In the genomic region with DNA sequence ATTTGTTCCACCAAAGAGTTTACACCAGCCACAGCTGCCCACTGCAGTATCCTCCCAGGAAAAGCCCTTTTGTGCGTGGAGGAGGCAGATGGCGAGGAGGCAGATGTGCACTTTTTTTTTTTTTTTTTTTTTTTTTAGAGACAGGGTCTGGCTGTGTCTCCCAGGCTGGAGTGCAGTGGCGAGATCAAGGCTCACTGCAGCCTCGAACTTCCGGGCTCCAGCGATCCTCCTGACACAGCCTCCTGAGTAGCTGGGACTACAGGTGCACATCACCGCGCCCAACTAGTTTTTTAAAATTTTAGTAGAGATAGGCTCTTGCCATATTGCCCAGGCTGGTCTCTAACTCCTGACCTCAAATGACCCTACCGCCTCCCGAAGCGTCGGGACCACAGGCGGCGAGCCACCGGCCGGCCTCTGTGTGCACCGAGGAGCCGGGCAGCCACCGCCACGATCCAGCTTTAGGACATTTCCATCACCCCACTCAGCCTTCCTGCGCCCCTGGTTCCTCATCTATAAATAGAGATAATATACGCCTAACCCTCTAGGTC, we compare ENCODE assay signal across 8 cellular contexts. TPM values are rescaled to one million over a fixed set of nuclear protein-coding genes. Genes with fewer than 3 reads are reported as not detected.
DNase-seq lines count a peak whose midpoint lies in the region; ATAC-seq, FAIRE-seq and TF ChIP-seq lines count a peak whose summit lies in the region.

No MANE protein-coding gene starts in this region.

- intact Hi-C loops in heart left ventricle (cut with DNase I), result loop anchor here in 3 of 10 donors (2.0 to 10.0 kb wide), 5 partner anchors 18 to 236 kb away; a partner anchor contains a TSS

- H3K4me3 ChIP-seq in heart left ventricle, result peak overlapping the region; percentile 74 to 94 (median 86)
- H3K4me3 ChIP-seq in skin epidermis, result peak overlapping the region; percentile 67 to 90 (median 81)

- TF ChIP-seq POLR2A in heart left ventricle (IDR thresholded peaks at IDR 0.05), result no peak

- H3K4me1 ChIP-seq in heart left ventricle, result peaks cover 0 to 18% (median 11%) of the 10 kb centered on the region in 12 donors

- no peak for FAIRE-seq in urothelium cell line (lab: Jason Lieb, UNC)

- no peaks in the 10 kb centered on the region for H3K9me3 ChIP-seq in heart left ventricle

- H3K36me3 ChIP-seq in heart left ventricle, result peaks cover 0 to 31% (median 19%) of the 10 kb centered on the region in 9 donors

- H3K27ac ChIP-seq in heart left ventricle (peak overlapping the region in 10 of 12 donors; percentile 83 to 94 (median 90)), skin epidermis (peak overlapping the region in 15 of 21 experiments; percentile 5 to 95 (median 87))

- H3K27me3 ChIP-seq in heart left ventricle, result no peaks in the 10 kb centered on the region

- DNase-seq in heart left ventricle, result peak in 1 of 5 donors; percentile 20
- DNase-seq in urothelium cell line (ENCODE audit: low spot score), result no peak
- DNase-seq in iPS-NIHi11 (ENCODE audit: low spot score), result no peak
- DNase-seq in HCEC 1CT, result no peak

- WGBS in heart left ventricle, 4 donors, result 16 to 23% (median 20%) methylated on average over 22 of the region's 22 CpGs

- TF ChIP-seq CTCF in heart left ventricle (IDR thresholded peaks at IDR 0.05), result no peak

- ATAC-seq in GM19023 (IDR thresholded peaks at IDR 0.05; ENCODE audit: unreplicated experiment) (peak; percentile 28), HG02885 (IDR thresholded peaks at IDR 0.05; ENCODE audit: poor library complexity, unreplicated experiment) (peak; percentile 29), SK-N-SH treated with all-trans-retinoic acid at 6 μM for 48 hours (peak; percentile 55), heart left ventricle (peak; percentile 36 to 60 (median 39))

TF ChIP-seq in SK-N-SH treated with all-trans-retinoic acid at 6 μM for 48 hours, 23 proteins besides CTCF, POLR2A, EP300 and RAD21:
- no peak for TF ChIP-seq ZNF70 (CRISPR knock-in tag; IDR thresholded peaks at IDR 0.05)
- no peak for TF ChIP-seq GLIS3 (CRISPR knock-in tag; IDR thresholded peaks at IDR 0.05)
- no peak for TF ChIP-seq ZFP3 (CRISPR knock-in tag; IDR thresholded peaks at IDR 0.05)
- TF ChIP-seq ZNF565 (CRISPR knock-in tag; conservative IDR thresholded peaks at IDR 0.05; ENCODE audit: low read depth), result no peak
- TF ChIP-seq, protein P1, sequence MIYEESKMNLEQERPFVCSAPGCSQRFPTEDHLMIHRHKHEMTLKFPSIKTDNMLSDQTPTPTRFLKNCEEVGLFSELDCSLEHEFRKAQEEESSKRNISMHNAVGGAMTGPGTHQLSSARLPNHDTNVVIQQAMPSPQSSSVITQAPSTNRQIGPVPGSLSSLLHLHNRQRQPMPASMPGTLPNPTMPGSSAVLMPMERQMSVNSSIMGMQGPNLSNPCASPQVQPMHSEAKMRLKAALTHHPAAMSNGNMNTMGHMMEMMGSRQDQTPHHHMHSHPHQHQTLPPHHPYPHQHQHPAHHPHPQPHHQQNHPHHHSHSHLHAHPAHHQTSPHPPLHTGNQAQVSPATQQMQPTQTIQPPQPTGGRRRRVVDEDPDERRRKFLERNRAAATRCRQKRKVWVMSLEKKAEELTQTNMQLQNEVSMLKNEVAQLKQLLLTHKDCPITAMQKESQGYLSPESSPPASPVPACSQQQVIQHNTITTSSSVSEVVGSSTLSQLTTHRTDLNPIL (CRISPR knock-in tag; IDR thresholded peaks at IDR 0.05; ENCODE audit: low read depth), result no peak
- TF ChIP-seq TOX (CRISPR knock-in tag; IDR thresholded peaks at IDR 0.05; ENCODE audit: borderline replicate concordance), result no peak
- no peak for TF ChIP-seq ZC3H10 (CRISPR knock-in tag; IDR thresholded peaks at IDR 0.05)
- no peak for TF ChIP-seq ZNF8 (CRISPR knock-in tag; IDR thresholded peaks at IDR 0.05)
- no peak for TF ChIP-seq SNAI2 (CRISPR knock-in tag; IDR thresholded peaks at IDR 0.05)
- TF ChIP-seq BACH2 (CRISPR knock-in tag; IDR thresholded peaks at IDR 0.05; ENCODE audit: borderline replicate concordance), result no peak
- no peak for TF ChIP-seq OSR1 (CRISPR knock-in tag; IDR thresholded peaks at IDR 0.05)

RNA-seq across cellular contexts. Expression of a gene that starts 0.6 kb away (rescaled TPM):
- total RNA-seq in heart left ventricle, result 100 to 1,000 TPM in 6 of 9 donors, 10 to 100 TPM in 3; 94.3 to 270 (median 146) TPM
- 100 to 1,000 TPM; 239 to 331 TPM for polyA plus RNA-seq in heart left ventricle
